1 cellular context compared by ENCODE assay signal in the genomic region with DNA sequence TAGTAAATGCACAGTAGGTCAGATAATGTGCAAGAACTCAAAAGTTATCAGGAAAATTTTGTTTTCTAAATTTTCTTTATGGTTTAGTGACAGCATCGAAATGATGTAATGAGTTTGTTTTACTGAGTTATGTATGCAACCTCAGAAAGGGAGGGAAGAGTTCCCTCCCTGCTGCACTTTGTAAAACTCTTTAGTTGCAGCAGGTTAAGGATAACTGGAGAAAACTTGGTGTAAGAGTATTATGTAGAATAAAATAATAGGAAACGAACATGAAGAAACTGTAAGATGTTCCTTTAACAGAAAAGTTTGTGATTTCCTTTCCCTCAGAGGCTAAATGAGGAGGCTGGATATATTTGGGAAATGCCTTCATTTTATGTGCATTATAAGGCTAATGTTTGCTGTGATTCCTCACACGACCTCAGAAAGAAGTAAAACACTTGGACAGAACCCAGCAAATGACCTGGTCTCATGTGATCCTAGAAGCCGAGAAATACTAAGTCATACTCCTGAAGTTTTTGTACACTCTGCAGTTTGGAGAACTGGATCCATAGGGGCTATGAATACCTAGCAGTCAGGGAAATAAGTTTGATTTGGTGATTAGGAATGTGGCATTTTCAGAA.
TF ChIP-seq lines count a peak whose summit lies in the region.

No MANE protein-coding gene starts in this region.

TF ChIP-seq in SK-N-SH, 30 proteins besides CTCF, POLR2A, EP300 and RAD21 (continued from another document):
- TF ChIP-seq TEAD4 (IDR thresholded peaks at IDR 0.05; ENCODE audit: borderline replicate concordance, insufficient read depth) = no peak
- no peak for TF ChIP-seq RXRA (IDR thresholded peaks at IDR 0.05; ENCODE audit: borderline replicate concordance, low read depth)
- no peak for TF ChIP-seq TAF1 (IDR thresholded peaks at IDR 0.05; ENCODE audit: borderline replicate concordance, low read depth, low read length)
- TF ChIP-seq POLR2AphosphoS5 (IDR thresholded peaks at IDR 0.05; ENCODE audit: low read depth, low read length) = no peak
- no peak for TF ChIP-seq USF1 (IDR thresholded peaks at IDR 0.05; ENCODE audit: borderline replicate concordance, low read depth)
- TF ChIP-seq YY1 (IDR thresholded peaks at IDR 0.05; ENCODE audit: low read depth) = no peak
- TF ChIP-seq, protein P1, sequence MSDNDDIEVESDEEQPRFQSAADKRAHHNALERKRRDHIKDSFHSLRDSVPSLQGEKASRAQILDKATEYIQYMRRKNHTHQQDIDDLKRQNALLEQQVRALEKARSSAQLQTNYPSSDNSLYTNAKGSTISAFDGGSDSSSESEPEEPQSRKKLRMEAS (IDR thresholded peaks at IDR 0.05; ENCODE audit: low read depth) = no peak
- TF ChIP-seq REST (IDR thresholded peaks at IDR 0.05; ENCODE audit: low read depth, low read length) = no peak
